8 cellular contexts compared by ENCODE assay signal in the genomic region with DNA sequence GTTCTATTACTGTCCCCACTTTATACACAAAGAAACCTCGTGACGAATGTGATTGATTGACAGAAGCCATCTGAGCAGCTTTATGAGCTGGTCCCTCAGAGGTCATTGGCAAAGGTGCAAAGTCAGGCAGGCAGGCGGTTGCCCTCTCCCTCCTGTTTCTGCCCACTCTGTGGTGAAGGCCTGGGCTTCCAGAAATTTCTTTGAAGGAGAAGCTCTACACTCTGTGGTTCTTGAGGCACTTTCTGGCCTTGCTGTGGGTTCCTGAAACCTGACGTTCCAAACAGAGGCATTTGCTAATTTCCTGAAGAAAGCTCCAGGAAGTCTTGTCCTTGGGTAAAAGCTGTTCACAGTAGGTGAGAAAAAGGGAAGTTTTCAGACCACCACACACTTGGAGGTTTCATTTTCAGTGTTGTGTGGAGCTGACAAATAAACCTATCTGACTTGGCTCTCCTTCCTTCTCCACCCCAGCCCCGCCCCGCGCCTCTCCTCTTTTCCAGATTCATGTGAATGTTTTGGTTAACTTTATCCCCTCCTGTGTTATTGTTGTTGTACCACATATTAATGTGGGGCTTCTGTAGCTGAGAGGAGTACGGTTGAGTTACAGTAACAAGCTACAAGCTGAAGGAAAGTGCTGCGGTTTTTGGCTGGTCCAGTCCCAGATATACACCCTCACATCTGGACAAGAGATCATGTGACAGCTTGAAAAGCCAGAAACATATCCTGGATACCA.
DNase-seq lines count a peak whose midpoint lies in the region; ATAC-seq and TF ChIP-seq lines count a peak whose summit lies in the region.

No MANE protein-coding gene starts in this region.

- peak overlapping the region; percentile 5 for H3K4me2 ChIP-seq in Loucy (ENCODE audit: low read depth, low read length, poor library complexity, severe bottlenecking)
- H3K4me2 ChIP-seq in smooth muscle cell: no peak overlapping the region

- H3K4me1 ChIP-seq in Loucy (ENCODE audit: insufficient read depth, low read length, poor library complexity, severe bottlenecking) (peaks cover 27% of the 10 kb centered on the region), smooth muscle cell (ENCODE audit: low read depth) (no peaks in the 10 kb centered on the region)

- ATAC-seq in GM21423 (IDR thresholded peaks at IDR 0.05; ENCODE audit: unreplicated experiment): peak; percentile 62
- ATAC-seq in effector memory CD8-positive, alpha-beta T cell (replicated peaks): no peak

- peak; percentile 65 for DNase-seq in BJ (ENCODE audit: low read depth)
- DNase-seq in choroid plexus epithelial cell (ENCODE audit: low read depth): peak; percentile 75
- DNase-seq in smooth muscle cell (lab: John Stamatoyannopoulos, UW; ENCODE audit: unreplicated experiment): no peak
- DNase-seq in effector memory CD8-positive, alpha-beta T cell: no peak
- no peak for DNase-seq in activated CD4-positive, CD25-positive, alpha-beta regulatory T cell (lab: John Stamatoyannopoulos, UW)
- no peak for DNase-seq in LoVo (ENCODE audit: low spot score)

- H3K4me1 Mint-ChIP-seq in effector memory CD8-positive, alpha-beta T cell (ENCODE audit: low read depth in 2 of 2): peaks cover 10 to 13% of the 10 kb centered on the region in 2 donors

- H3K9me3 ChIP-seq in Loucy (ENCODE audit: insufficient read depth, low read depth, low read length): no peaks in the 10 kb centered on the region
- H3K9me3 ChIP-seq in smooth muscle cell (replicated peaks; ENCODE audit: low read depth): no peaks in the 10 kb centered on the region

- H3K9me3 Mint-ChIP-seq in effector memory CD8-positive, alpha-beta T cell: no peaks in the 10 kb centered on the region

- POLR2A ChIA-PET in BJ (lab: Charles Lee): interaction anchor here (0.6 kb wide), 1 partner anchor 14 kb away, joined by 5 read pairs; no protein-coding TSS in a partner anchor

- no peak overlapping the region for H3K4me3 Mint-ChIP-seq in effector memory CD8-positive, alpha-beta T cell

- H3K27me3 Mint-ChIP-seq in effector memory CD8-positive, alpha-beta T cell: peaks cover 5 to 15% of the 10 kb centered on the region in 2 donors

- H3K27ac Mint-ChIP-seq in effector memory CD8-positive, alpha-beta T cell: no peak overlapping the region

- CTCF ChIA-PET in BJ (lab: Yijun Ruan, JAX): interaction anchor here (0.6 to 1.2 kb wide), 3 partner anchors 8 to 189 kb away, joined by 3 to 4 read pairs (median 3); no protein-coding TSS in a partner anchor

- H3K79me2 ChIP-seq in Loucy (ENCODE audit: insufficient read depth, low read length) (no peaks in the 10 kb centered on the region), smooth muscle cell (ENCODE audit: low read depth) (no peaks in the 10 kb centered on the region)

- H3F3A ChIP-seq in Loucy (ENCODE audit: low read depth): peaks cover 9% of the 10 kb centered on the region; the same call in 1 of the 2 replicates
- H3F3A ChIP-seq in smooth muscle cell (ENCODE audit: low read depth): no peaks in the 10 kb centered on the region

- H4K20me1 ChIP-seq in Loucy (ENCODE audit: insufficient read depth, low read length, poor library complexity, severe bottlenecking) (no peaks in the 10 kb centered on the region), smooth muscle cell (ENCODE audit: low read depth) (no peaks in the 10 kb centered on the region)

- H3K36me3 ChIP-seq in BJ (ENCODE audit: control insufficient read depth, insufficient read depth, low read length) (no peaks in the 10 kb centered on the region), Loucy (ENCODE audit: insufficient read depth, low read length) (no peaks in the 10 kb centered on the region), smooth muscle cell (ENCODE audit: low read depth) (no peaks in the 10 kb centered on the region)

- H3K4me3 ChIP-seq in BJ (ENCODE audit: low read depth, low read length) (no peak overlapping the region), Loucy (ENCODE audit: low read length, poor library complexity, severe bottlenecking) (no peak overlapping the region), choroid plexus epithelial cell (ENCODE audit: low read depth, low read length) (peak overlapping the region; percentile 20), smooth muscle cell (no peak overlapping the region)

- TF ChIP-seq CTCF in BJ (IDR thresholded peaks at IDR 0.05; ENCODE audit: insufficient read depth, low read depth, low read length) (no peak), Loucy (conservative IDR thresholded peaks at IDR 0.05; ENCODE audit: low read length) (no peak), choroid plexus epithelial cell (conservative IDR thresholded peaks at IDR 0.05; ENCODE audit: low read depth, low read length) (no peak), smooth muscle cell (IDR thresholded peaks at IDR 0.05; ENCODE audit: borderline replicate concordance, insufficient read depth, poor library complexity, severe bottlenecking) (no peak)

- H3K9ac ChIP-seq in Loucy (ENCODE audit: low read depth, low read length, poor library complexity, severe bottlenecking) (no peak overlapping the region), smooth muscle cell (ENCODE audit: low read depth) (no peak overlapping the region)

- H3K27ac ChIP-seq in smooth muscle cell (ENCODE audit: low read depth): no peak overlapping the region

- H2AFZ ChIP-seq in Loucy (ENCODE audit: low read length): peak overlapping the region; percentile 78
- H2AFZ ChIP-seq in smooth muscle cell (ENCODE audit: low read depth): peak overlapping the region; percentile 24

- H3K36me3 Mint-ChIP-seq in effector memory CD8-positive, alpha-beta T cell (ENCODE audit: insufficient read depth): no peaks in the 10 kb centered on the region

- H3K9me2 ChIP-seq in Loucy (replicated peaks; ENCODE audit: low read depth, low read length): no peaks in the 10 kb centered on the region

- no peaks in the 10 kb centered on the region for H3K27me3 ChIP-seq in BJ (ENCODE audit: control insufficient read depth, insufficient read depth, low read length)
- no peaks in the 10 kb centered on the region for H3K27me3 ChIP-seq in Loucy (ENCODE audit: insufficient read depth, low read length, poor library complexity, severe bottlenecking)
- no peaks in the 10 kb centered on the region for H3K27me3 ChIP-seq in smooth muscle cell (ENCODE audit: low read depth)

- WGBS in smooth muscle cell (ENCODE audit: low lambda C conversion rate): 82% methylated on average over 9 of the region's 9 CpGs

Comparison
In these comparisons a context has a peak if more than half of its experiments do, and no peak if none do; other contexts are left out.
1. DNase-seq: peak in BJ (single experiment) and choroid plexus epithelial cell (single experiment); none in smooth muscle cell (single experiment), effector memory CD8-positive, alpha-beta T cell (0 of 3), activated CD4-positive, CD25-positive, alpha-beta regulatory T cell (0 of 4) and LoVo (single experiment).